1 cellular context compared by ENCODE assay signal in the genomic region with DNA sequence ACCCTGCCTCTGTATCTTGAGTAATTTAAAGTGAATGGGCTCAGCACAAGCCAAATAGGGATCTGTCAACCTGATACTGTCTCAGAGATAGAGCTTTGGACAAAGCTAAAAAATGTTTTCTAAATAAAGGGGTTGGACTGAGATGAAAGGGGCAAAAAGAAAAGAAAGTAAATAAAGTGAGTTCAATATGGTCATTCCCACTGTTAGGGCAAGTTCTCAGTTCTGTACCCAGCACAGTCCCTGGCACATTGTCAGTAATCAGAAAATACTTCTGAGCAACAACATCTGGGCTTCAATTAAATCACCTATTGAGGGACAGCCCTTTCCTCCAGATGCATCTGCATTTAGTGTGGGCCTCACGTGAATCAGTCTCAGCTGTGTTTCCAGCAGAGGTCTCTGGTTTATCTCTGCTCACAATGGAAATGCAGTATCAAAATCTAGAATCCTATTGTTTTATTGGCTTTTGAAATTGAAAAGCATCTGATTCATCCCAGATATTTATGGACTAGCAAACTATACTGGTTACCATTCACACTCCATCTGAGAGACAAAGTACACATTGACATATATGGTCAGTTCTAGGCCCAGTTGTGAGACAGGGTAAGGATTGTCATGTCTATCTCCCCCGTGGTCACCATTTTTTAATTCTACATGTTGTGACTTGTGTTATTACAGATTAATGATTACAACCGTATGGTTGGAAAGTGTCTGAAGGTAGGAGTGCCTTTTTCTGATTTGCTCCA.
TF ChIP-seq lines count a peak whose summit lies in the region.

No MANE protein-coding gene starts in this region.

TF ChIP-seq in K562, 482 proteins besides CTCF, POLR2A, EP300 and RAD21:
- TF ChIP-seq, protein P1, sequence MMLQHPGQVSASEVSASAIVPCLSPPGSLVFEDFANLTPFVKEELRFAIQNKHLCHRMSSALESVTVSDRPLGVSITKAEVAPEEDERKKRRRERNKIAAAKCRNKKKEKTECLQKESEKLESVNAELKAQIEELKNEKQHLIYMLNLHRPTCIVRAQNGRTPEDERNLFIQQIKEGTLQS (IDR thresholded peaks at IDR 0.05): no peak
- TF ChIP-seq, protein P1 (CRISPR knock-in tag; conservative IDR thresholded peaks at IDR 0.05): no peak
- TF ChIP-seq ZNF830 (CRISPR knock-in tag; IDR thresholded peaks at IDR 0.05) (no peak), NELFE (IDR thresholded peaks at IDR 0.05; ENCODE audit: insufficient read depth, insufficient read length) (no peak), ETS1 (conservative IDR thresholded peaks at IDR 0.05; ENCODE audit: control insufficient read depth, low read depth, low read length) (no peak), ETV6 (IDR thresholded peaks at IDR 0.05; ENCODE audit: borderline replicate concordance in 1 of 2, low read depth in 2 of 2, low read length in 1 of 2) (no peak), ETV6 (CRISPR knock-in tag; IDR thresholded peaks at IDR 0.05; ENCODE audit: borderline replicate concordance) (no peak), RBM15 (IDR thresholded peaks at IDR 0.05; ENCODE audit: insufficient read depth, low read length) (no peak), SAP30 (IDR thresholded peaks at IDR 0.05; ENCODE audit: borderline replicate concordance, insufficient read depth, low read depth, low read length, poor library complexity, severe bottlenecking) (no peak), TRIM28 (IDR thresholded peaks at IDR 0.05) (no peak), ZNF354B (CRISPR knock-in tag; IDR thresholded peaks at IDR 0.05) (no peak), SMARCE1 (IDR thresholded peaks at IDR 0.05) (no peak), KDM1A (IDR thresholded peaks at IDR 0.05) (no peak), FOXK2 (conservative IDR thresholded peaks at IDR 0.05 in 1 of 2, IDR thresholded peaks at IDR 0.05 in 1 of 2; ENCODE audit: low read depth in 2 of 2) (no peak), KLF1 (tag; IDR thresholded peaks at IDR 0.05) (no peak), KHSRP (IDR thresholded peaks at IDR 0.05) (no peak), ILF3 (IDR thresholded peaks at IDR 0.05; ENCODE audit: borderline replicate concordance) (no peak), EP400 (IDR thresholded peaks at IDR 0.05) (no peak), ZNF174 (CRISPR knock-in tag; IDR thresholded peaks at IDR 0.05) (no peak), KDM5B (IDR thresholded peaks at IDR 0.05; ENCODE audit: insufficient replicate concordance, low read depth, low read length) (no peak), SMC3 (conservative IDR thresholded peaks at IDR 0.05; ENCODE audit: insufficient read depth, low read depth, low read length) (no peak)
- TF ChIP-seq, protein P2, sequence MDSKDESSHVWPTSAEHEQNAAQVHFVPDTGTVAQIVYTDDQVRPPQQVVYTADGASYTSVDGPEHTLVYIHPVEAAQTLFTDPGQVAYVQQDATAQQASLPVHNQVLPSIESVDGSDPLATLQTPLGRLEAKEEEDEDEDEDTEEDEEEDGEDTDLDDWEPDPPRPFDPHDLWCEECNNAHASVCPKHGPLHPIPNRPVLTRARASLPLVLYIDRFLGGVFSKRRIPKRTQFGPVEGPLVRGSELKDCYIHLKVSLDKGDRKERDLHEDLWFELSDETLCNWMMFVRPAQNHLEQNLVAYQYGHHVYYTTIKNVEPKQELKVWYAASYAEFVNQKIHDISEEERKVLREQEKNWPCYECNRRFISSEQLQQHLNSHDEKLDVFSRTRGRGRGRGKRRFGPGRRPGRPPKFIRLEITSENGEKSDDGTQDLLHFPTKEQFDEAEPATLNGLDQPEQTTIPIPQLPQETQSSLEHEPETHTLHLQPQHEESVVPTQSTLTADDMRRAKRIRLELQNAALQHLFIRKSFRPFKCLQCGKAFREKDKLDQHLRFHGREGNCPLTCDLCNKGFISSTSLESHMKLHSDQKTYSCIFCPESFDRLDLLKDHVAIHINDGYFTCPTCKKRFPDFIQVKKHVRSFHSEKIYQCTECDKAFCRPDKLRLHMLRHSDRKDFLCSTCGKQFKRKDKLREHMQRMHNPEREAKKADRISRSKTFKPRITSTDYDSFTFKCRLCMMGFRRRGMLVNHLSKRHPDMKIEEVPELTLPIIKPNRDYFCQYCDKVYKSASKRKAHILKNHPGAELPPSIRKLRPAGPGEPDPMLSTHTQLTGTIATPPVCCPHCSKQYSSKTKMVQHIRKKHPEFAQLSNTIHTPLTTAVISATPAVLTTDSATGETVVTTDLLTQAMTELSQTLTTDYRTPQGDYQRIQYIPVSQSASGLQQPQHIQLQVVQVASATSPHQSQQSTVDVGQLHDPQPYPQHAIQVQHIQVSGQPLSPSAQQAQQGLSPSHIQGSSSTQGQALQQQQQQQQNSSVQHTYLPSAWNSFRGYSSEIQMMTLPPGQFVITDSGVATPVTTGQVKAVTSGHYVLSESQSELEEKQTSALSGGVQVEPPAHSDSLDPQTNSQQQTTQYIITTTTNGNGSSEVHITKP (IDR thresholded peaks at IDR 0.05; ENCODE audit: partially characterized antibody): no peak
